ENCODE assay signal across 8 cellular contexts in genomic region chr17:14299261-14300093, GRCh38. TPM values are rescaled to one million over a fixed set of nuclear protein-coding genes. Genes with fewer than 3 reads are reported as not detected.
A peak's percentile ranks its signal among the peaks of the same experiment; 100 is the strongest.
DNase-seq lines count a peak whose midpoint lies in the region; ATAC-seq and TF ChIP-seq lines count a peak whose summit lies in the region.

No MANE protein-coding gene starts in this region.

- H3K4me2 ChIP-seq in mesendoderm (ENCODE audit: low read length): peak overlapping the region; percentile 67

- peak overlapping the region; percentile 90 for H3K4me3 Mint-ChIP-seq in central memory CD8-positive, alpha-beta T cell
- peak overlapping the region; percentile 96 for H3K4me3 Mint-ChIP-seq in type B pancreatic cell

- no peak overlapping the region for H2BK120ac ChIP-seq in mesendoderm (ENCODE audit: low read depth, low read length)

- peaks cover 22% of the 10 kb centered on the region for H3K79me2 ChIP-seq in mesendoderm (ENCODE audit: control insufficient read depth, insufficient read depth, low read length)

- no peaks in the 10 kb centered on the region for H3K9me3 Mint-ChIP-seq in central memory CD8-positive, alpha-beta T cell
- H3K9me3 Mint-ChIP-seq in type B pancreatic cell: no peaks in the 10 kb centered on the region

- no peak overlapping the region for H3K4ac ChIP-seq in mesendoderm (ENCODE audit: low read depth, low read length)

- H3K79me1 ChIP-seq in mesendoderm (ENCODE audit: low read length): peaks cover 4% of the 10 kb centered on the region

- H3K4me3 ChIP-seq in mesendoderm (ENCODE audit: low read length): no peak overlapping the region

- no peak for TF ChIP-seq CTCF in type B pancreatic cell (conservative IDR thresholded peaks at IDR 0.05)

- H3K27ac ChIP-seq in mesendoderm (ENCODE audit: low read depth, low read length): no peak overlapping the region

- H3K36me3 ChIP-seq in mesendoderm (ENCODE audit: control insufficient read depth, insufficient read depth, low read length): no peaks in the 10 kb centered on the region

- H2AK5ac ChIP-seq in mesendoderm (ENCODE audit: low read length): no peak overlapping the region

- no peak for ATAC-seq in central memory CD8-positive, alpha-beta T cell (replicated peaks; ENCODE audit: extremely low read depth, poor library complexity, severe bottlenecking)
- ATAC-seq in HG03565 (IDR thresholded peaks at IDR 0.05; ENCODE audit: unreplicated experiment) (no peak), GM18861 (IDR thresholded peaks at IDR 0.05; ENCODE audit: unreplicated experiment) (no peak)

- WGBS in mesendoderm (ENCODE audit: extremely low coverage, insufficient coverage, low lambda C conversion rate): no CpG with 5 or more reads among the region's 52 CpGs

- no peak overlapping the region for H2BK15ac ChIP-seq in mesendoderm (replicated peaks; ENCODE audit: low read depth)

- H3K27me3 Mint-ChIP-seq in central memory CD8-positive, alpha-beta T cell: peaks cover 64% of the 10 kb centered on the region
- H3K27me3 Mint-ChIP-seq in type B pancreatic cell: peaks cover 77% of the 10 kb centered on the region

- H4K5ac ChIP-seq in mesendoderm (ENCODE audit: low read length): no peak overlapping the region

- H3K9ac ChIP-seq in mesendoderm (ENCODE audit: low read length): peak overlapping the region; percentile 57

- peak overlapping the region; percentile 85 for H3K27ac Mint-ChIP-seq in central memory CD8-positive, alpha-beta T cell (ENCODE audit: low read depth)
- peak overlapping the region; percentile 4 for H3K27ac Mint-ChIP-seq in type B pancreatic cell

- H3K4me1 ChIP-seq in mesendoderm (ENCODE audit: control insufficient read depth, low read depth, low read length): peaks cover 7% of the 10 kb centered on the region

- no peak overlapping the region for H3K23ac ChIP-seq in mesendoderm (ENCODE audit: low read length)

- H3K36me3 Mint-ChIP-seq in central memory CD8-positive, alpha-beta T cell (ENCODE audit: insufficient read depth): peaks cover 29% of the 10 kb centered on the region
- peaks cover 3% of the 10 kb centered on the region for H3K36me3 Mint-ChIP-seq in type B pancreatic cell

- H4K8ac ChIP-seq in mesendoderm (ENCODE audit: low read depth, low read length): no peak overlapping the region

- peaks cover 23% of the 10 kb centered on the region for H3K27me3 ChIP-seq in mesendoderm (ENCODE audit: insufficient read depth, low read length, poor library complexity)

- no peak overlapping the region for H3K18ac ChIP-seq in mesendoderm (ENCODE audit: low read length)

- H2BK5ac ChIP-seq in mesendoderm (ENCODE audit: low read length): no peak overlapping the region

- DNase-seq in COLO668 (lab: John Stamatoyannopoulos, UW; ENCODE audit: unreplicated experiment): peak; percentile 9
- peak; percentile 34 for DNase-seq in SW480 (ENCODE audit: low spot score)
- DNase-seq in central memory CD8-positive, alpha-beta T cell (ENCODE audit: low spot score in 2 of 2): no peak
- peak; percentile 63 for DNase-seq in mesendoderm
- DNase-seq in type B pancreatic cell (ENCODE audit: extremely low spot score, unreplicated experiment): peak; percentile 72
- DNase-seq in NCI-H2081 (lab: John Stamatoyannopoulos, UW): no peak

- peak overlapping the region; percentile 71 for H3K56ac ChIP-seq in mesendoderm (ENCODE audit: low read length)

- peaks cover 55% of the 10 kb centered on the region for H3K4me1 Mint-ChIP-seq in central memory CD8-positive, alpha-beta T cell
- H3K4me1 Mint-ChIP-seq in type B pancreatic cell (ENCODE audit: unreplicated experiment): peaks cover 31% of the 10 kb centered on the region

RNA-seq across cellular contexts. Expression of gene HS3ST3B1, which starts 1.4 kb away (rescaled TPM):
- polyA plus RNA-seq in mesendoderm (2013, experiment 1 of 2): 2.8 TPM
- 2.8 TPM for polyA plus RNA-seq in mesendoderm (2013, experiment 2 of 2)
- 6.6 and 12.9 TPM in 2 replicates for total RNA-seq in type B pancreatic cell (ENCODE audit: low replicate concordance)

Comparison
In these comparisons a context has a peak if more than half of its experiments do, and no peak if none do; other contexts are left out.
1. DNase-seq: peak in COLO668 (single experiment), SW480 (single experiment), mesendoderm (single experiment) and type B pancreatic cell (single experiment); none in central memory CD8-positive, alpha-beta T cell (0 of 2) and NCI-H2081 (0 of 2).